ENCODE assay signal across 9 cellular contexts in genomic region chr16:48152226-48152625, GRCh38. TPM values are rescaled to one million over a fixed set of nuclear protein-coding genes. Genes with fewer than 3 reads are reported as not detected.
"Had no signal": no experiment of that assay in that cellular context is flagged by ENCODE, and none has a peak within 500 bp of the region (broad histone marks: within the 10 kb centered on the region; RNA-seq: fewer than 3 reads in every experiment).

No MANE protein-coding gene starts in this region.

- H3K4me3 Mint-ChIP-seq: IgD-negative memory B cell had no signal

- ATAC-seq: HepG2, K562 had no signal

- DNase-seq: KBM-7, KG1 had no signal

- H3K4me2 ChIP-seq: KMS-11 had no signal

- H3K36me3 Mint-ChIP-seq: IgD-negative memory B cell had no signal

- H3K9ac ChIP-seq: KMS-11 had no signal

- H3K27ac Mint-ChIP-seq: IgD-negative memory B cell had no signal

- H3K27ac ChIP-seq: HL-60, KMS-11 had no signal

- H3K4me3 ChIP-seq: K562 had no signal

RNA-seq across cellular contexts. Expression of gene ABCC12, which starts 3.6 kb away (rescaled TPM):
- total RNA-seq: HepG2, HT-29, HT1080, K562 had no signal
- polyA plus RNA-seq: HepG2, IgD-negative memory B cell, K562 had no signal
